9 cellular contexts compared by ENCODE assay signal in genomic region chr21:16002872-16003466, GRCh38.
DNase-seq lines count a peak whose midpoint lies in the region; ATAC-seq and TF ChIP-seq lines count a peak whose summit lies in the region.
"Had no signal": no experiment of that assay in that cellular context is flagged by ENCODE, and none has a peak within 500 bp of the region (broad histone marks: within the 10 kb centered on the region; RNA-seq: fewer than 3 reads in every experiment).

No MANE protein-coding gene starts in this region.

- no peak for TF ChIP-seq CTCF in HEK293 (tag by site-specific recombination; IDR thresholded peaks at IDR 0.05)

- no peaks in the 10 kb centered on the region for H3K27me3 Mint-ChIP-seq in activated naive CD8-positive, alpha-beta T cell treated with anti-CD3 and anti-CD28 coated beads for 36 hours

- H3K36me3 Mint-ChIP-seq in activated naive CD8-positive, alpha-beta T cell treated with anti-CD3 and anti-CD28 coated beads for 36 hours = no peaks in the 10 kb centered on the region

- H3K4me1 Mint-ChIP-seq in activated naive CD8-positive, alpha-beta T cell treated with anti-CD3 and anti-CD28 coated beads for 36 hours = no peaks in the 10 kb centered on the region

- no peaks in the 10 kb centered on the region for H3K9me3 Mint-ChIP-seq in activated naive CD8-positive, alpha-beta T cell treated with anti-CD3 and anti-CD28 coated beads for 36 hours

- H3K27ac ChIP-seq in HEK293 (ENCODE audit: extremely low read depth, low read depth, low read length) = no peak overlapping the region
- H3K27ac ChIP-seq: coronary artery had no signal

- H3K27ac Mint-ChIP-seq in activated naive CD8-positive, alpha-beta T cell treated with anti-CD3 and anti-CD28 coated beads for 36 hours = no peak overlapping the region

- no peaks in the 10 kb centered on the region for H3K27me3 ChIP-seq in adipocyte (replicated peaks; ENCODE audit: control insufficient read depth, insufficient read depth, low read length)

- CTCF ChIA-PET in HEK293 (lab: Yijun Ruan, JAX) = interaction anchor here (0.6 to 1.8 kb wide), 12 partner anchors 10 to 734 kb away, joined by 3 to 10 read pairs (median 3); no protein-coding TSS in a partner anchor

- peak; percentile 29 for DNase-seq in A172 (ENCODE audit: low spot score)
- peak; percentile 71 for DNase-seq in adipocyte (ENCODE audit: low read depth)
- DNase-seq in inferior parietal cortex (ENCODE audit: extremely low spot score) = peak; percentile 53
- DNase-seq in activated naive CD8-positive, alpha-beta T cell treated with anti-CD3 and anti-CD28 coated beads for 36 hours = no peak
- DNase-seq in stimulated activated CD4-positive, alpha-beta T cell treated with anti-CD3 and anti-CD28 coated beads, Interleukin-2, amount 100 ng/mL, for 24 hours = no peak
- DNase-seq in stimulated activated CD4-positive, alpha-beta T cell treated with anti-CD3 and anti-CD28 coated beads, Interleukin-15, amount 100 ng/mL, for 24 hours = no peak

- no peak overlapping the region for H3K9ac ChIP-seq in adipocyte (ENCODE audit: low read length)

- H3K9me3 ChIP-seq in HEK293 (ENCODE audit: control insufficient read depth, insufficient read depth, low read depth, low read length) (no peaks in the 10 kb centered on the region), adipocyte (ENCODE audit: control insufficient read depth, low read length) (no peaks in the 10 kb centered on the region)

- no peak for ATAC-seq in HG03175 (IDR thresholded peaks at IDR 0.05; ENCODE audit: unreplicated experiment)

- no peak overlapping the region for H3K4me3 ChIP-seq in HEK293 (ENCODE audit: low read depth, low read length)
- no peak overlapping the region for H3K4me3 ChIP-seq in adipocyte (ENCODE audit: low read length)

- no peaks in the 10 kb centered on the region for H3K4me1 ChIP-seq in HEK293 (ENCODE audit: control insufficient read depth, insufficient read depth, low read length)
- H3K4me1 ChIP-seq in adipocyte (ENCODE audit: control insufficient read depth, insufficient read depth, low read length) = peaks cover 14% of the 10 kb centered on the region

- POLR2A ChIA-PET in HEK293 (lab: Yijun Ruan, JAX) = no interaction called here

- H3K4me3 Mint-ChIP-seq in activated naive CD8-positive, alpha-beta T cell treated with anti-CD3 and anti-CD28 coated beads for 36 hours = no peak overlapping the region

- no peaks in the 10 kb centered on the region for H3K36me3 ChIP-seq in HEK293 (ENCODE audit: control insufficient read depth in 2 of 2, insufficient read depth in 1 of 2, low read length in 2 of 2)
- H3K36me3 ChIP-seq in adipocyte (ENCODE audit: control insufficient read depth, insufficient read depth, low read length, severe bottlenecking) = no peaks in the 10 kb centered on the region

TF ChIP-seq in HEK293, 187 proteins besides CTCF, POLR2A, EP300 and RAD21:
- TF ChIP-seq ZNF654 (tag by site-specific recombination; IDR thresholded peaks at IDR 0.05; ENCODE audit: low read depth) (peak; percentile 44), ELK4 (IDR thresholded peaks at IDR 0.05; ENCODE audit: borderline replicate concordance, low read depth, low read length) (no peak), ZNF274 (IDR thresholded peaks at IDR 0.05; ENCODE audit: low read length) (no peak), ZNF274 (tag by site-specific recombination; IDR thresholded peaks at IDR 0.05; ENCODE audit: borderline replicate concordance) (no peak), KLF17 (tag by site-specific recombination; IDR thresholded peaks at IDR 0.05) (no peak)

Comparison
In these comparisons a context has a peak if more than half of its experiments do, and no peak if none do; other contexts are left out.
1. DNase-seq: peak in A172 (single experiment), adipocyte (single experiment) and inferior parietal cortex (single experiment); none in activated naive CD8-positive, alpha-beta T cell treated with anti-CD3 and anti-CD28 coated beads for 36 hours (single experiment), stimulated activated CD4-positive, alpha-beta T cell treated with anti-CD3 and anti-CD28 coated beads, Interleukin-2, amount 100 ng/mL, for 24 hours (0 of 2) and stimulated activated CD4-positive, alpha-beta T cell treated with anti-CD3 and anti-CD28 coated beads, Interleukin-15, amount 100 ng/mL, for 24 hours (single experiment).